Comparison of ENCODE assay signal across 32 cellular contexts in the genomic region with DNA sequence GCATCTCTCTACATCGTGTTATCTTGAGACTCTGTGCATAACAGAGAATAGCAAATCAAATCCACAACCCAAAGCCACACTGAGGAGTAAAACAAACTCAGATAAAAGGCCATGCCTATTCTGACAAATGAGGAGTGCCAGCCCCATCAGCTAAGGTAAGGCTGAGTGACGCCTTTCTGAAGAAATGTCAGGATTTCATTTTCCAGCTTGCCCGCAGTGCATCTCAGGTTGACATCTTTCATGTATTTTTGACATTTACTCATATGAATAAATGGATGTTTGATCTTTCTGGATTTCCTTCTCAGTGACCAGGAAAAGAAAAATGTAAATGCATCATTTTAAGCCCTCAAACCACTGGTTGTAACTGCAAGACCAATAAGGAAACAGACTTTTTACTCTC.
"Had no signal": no experiment of that assay in that cellular context is flagged by ENCODE, and none has a peak within 500 bp of the region (broad histone marks: within the 10 kb centered on the region; RNA-seq: fewer than 3 reads in every experiment).

No MANE protein-coding gene starts in this region.

- H3K4me1 ChIP-seq: adrenal gland, ascending aorta, body of pancreas, breast epithelium had no signal

- H3K27me3 ChIP-seq: adrenal gland, ascending aorta, body of pancreas, brain microvascular endothelial cell, breast epithelium, cardiac muscle cell had no signal

- DNase-seq: activated effector memory CD4-positive, alpha-beta T cell treated with anti-CD3 and anti-CD28 coated beads, Interleukin-2, amount 50 U/mL, for 16 hours; activated effector memory CD4-positive, alpha-beta T cell treated with Interleukin-2 at 50 U/mL for 16 hours; activated gamma-delta T cell; activated gamma-delta T cell treated with Interleukin-2 at 50 U/mL for 16 hours; activated naive CD4-positive, alpha-beta T cell; activated naive CD4-positive, alpha-beta T cell treated with anti-CD3 and anti-CD28 coated beads for 36 hours; activated naive CD4-positive, alpha-beta T cell treated with anti-CD3 and anti-CD28 coated beads, Interleukin-2, amount 10 ng/mL, durations not matched to agents 7 days and 5 days; activated naive CD4-positive, alpha-beta T cell treated with anti-CD3 and anti-CD28 coated beads, Interleukin-2, amount 50 U/mL, for 16 hours; activated naive CD4-positive, alpha-beta T cell treated with Interleukin-2 at 50 U/mL for 16 hours; activated naive CD8-positive, alpha-beta T cell treated with anti-CD3 and anti-CD28 coated beads for 36 hours; activated naive CD8-positive, alpha-beta T cell treated with anti-CD3 and anti-CD28 coated beads, Interleukin-2, amount 10 ng/mL, durations not matched to agents 7 days and 5 days; activated naive CD8-positive, alpha-beta T cell treated with anti-CD3 and anti-CD28 coated beads, Interleukin-2, amount 50 U/mL, for 24 hours; activated T-cell treated with anti-CD3 and anti-CD28 coated beads, Interleukin-2, amount 50 U/mL, for 24 hours; activated T-cell treated with anti-CD3 and anti-CD28 coated beads, Interleukin-2, amount 50 U/mL, for 4 hours; activated T-cell treated with anti-CD3 and anti-CD28 coated beads, Interleukin-2, amount 50 U/mL, for 48 hours; activated T-cell treated with anti-CD3 and anti-CD28 coated beads, Interleukin-2, amount 50 U/mL, for 72 hours; adrenal gland; amniotic stem cell; amygdala; aorta; body of pancreas; brain microvascular endothelial cell; caudate nucleus; central memory CD4-positive, alpha-beta T cell; cerebellar nuclear complex had no signal

- ATAC-seq: activated naive CD4-positive, alpha-beta T cell treated with anti-CD3 and anti-CD28 coated beads, Interleukin-2, amount 50 U/mL, for 72 hours; activated naive CD8-positive, alpha-beta T cell treated with anti-CD3 and anti-CD28 coated beads, Interleukin-2, amount 50 U/mL, for 24 hours; activated T-cell treated with anti-CD3 and anti-CD28 coated beads, Interleukin-2, amount 50 U/mL, for 4 hours; activated T-cell treated with anti-CD3 and anti-CD28 coated beads, Interleukin-2, amount 50 U/mL, for 72 hours; activated T-helper 17 cell treated with anti-CD3 and anti-CD28 coated beads, Interleukin-2, amount 50 U/mL, for 72 hours; body of pancreas had no signal

- FAIRE-seq: astrocyte, bronchial epithelial cell had no signal

- H3K36me3 ChIP-seq: adrenal gland, ascending aorta, brain microvascular endothelial cell, breast epithelium, cardiac muscle cell had no signal

- H3K4me3 ChIP-seq: adrenal gland, ascending aorta, body of pancreas, breast epithelium, cardiac muscle cell had no signal

- H3K27ac ChIP-seq: adrenal gland, ascending aorta, body of pancreas, brain microvascular endothelial cell, breast epithelium, cardiac muscle cell had no signal

- H3K9me3 ChIP-seq: adrenal gland, ascending aorta, body of pancreas, breast epithelium had no signal
